ENCODE assay signal across 9 cellular contexts in genomic region chr11:47477323-47477722, GRCh38. TPM values are rescaled to one million over a fixed set of nuclear protein-coding genes. Genes with fewer than 3 reads are reported as not detected.
DNase-seq lines count a peak whose midpoint lies in the region; ATAC-seq, FAIRE-seq and TF ChIP-seq lines count a peak whose summit lies in the region.
"Had no signal": no experiment of that assay in that cellular context is flagged by ENCODE, and none has a peak within 500 bp of the region (broad histone marks: within the 10 kb centered on the region; RNA-seq: fewer than 3 reads in every experiment).

No MANE protein-coding gene starts in this region.

- no peak overlapping the region for H2AFZ ChIP-seq in keratinocyte (ENCODE audit: control insufficient read depth, low read length)

- H3K4me3 ChIP-seq in AG09309 (ENCODE audit: control insufficient read depth, low read depth, low read length) (no peak overlapping the region), keratinocyte (ENCODE audit: control insufficient read depth in 2 of 3, extremely low read depth in 1 of 3, insufficient read depth in 2 of 3, low read depth in 1 of 3, low read length in 3 of 3) (no peak overlapping the region)

- H3K4me3 Mint-ChIP-seq in activated naive CD8-positive, alpha-beta T cell treated with anti-CD3 and anti-CD28 coated beads, Interleukin-2, amount 50 U/mL, for 24 hours, result no peak overlapping the region

- H3K4me1 Mint-ChIP-seq in activated naive CD8-positive, alpha-beta T cell treated with anti-CD3 and anti-CD28 coated beads, Interleukin-2, amount 50 U/mL, for 24 hours, result no peaks in the 10 kb centered on the region

- dilution Hi-C loops in keratinocyte (cut with MboI; ENCODE audit: extremely low pct_ligation_motif_present, low sequenced_read_pairs), result no loop called here

- H3K27me3 ChIP-seq in keratinocyte (ENCODE audit: control insufficient read depth, extremely low read depth, insufficient read depth, low read length), result no peaks in the 10 kb centered on the region

- peaks cover 40 to 53% of the 10 kb centered on the region in 2 experiments for H3K36me3 ChIP-seq in keratinocyte (ENCODE audit: control insufficient read depth in 2 of 2, extremely low read depth in 1 of 2, insufficient read depth in 2 of 2, low read length in 2 of 2)

- H4K20me1 ChIP-seq in keratinocyte (ENCODE audit: control insufficient read depth, extremely low read depth, insufficient read depth, low read length), result peaks cover 9% of the 10 kb centered on the region

- peak; percentile 99 for FAIRE-seq in keratinocyte (lab: Jason Lieb, UNC)

- no peak overlapping the region for H3K9ac ChIP-seq in keratinocyte (ENCODE audit: control insufficient read depth, extremely low read depth, insufficient read depth, low read length)

- peak overlapping the region; percentile 67 for H3K27ac ChIP-seq in keratinocyte (ENCODE audit: control insufficient read depth, insufficient read depth, low read length)

- no peaks in the 10 kb centered on the region for H3K9me1 ChIP-seq in keratinocyte (ENCODE audit: control insufficient read depth, extremely low read depth, insufficient read depth, low read length)

- TF ChIP-seq CTCF in AG09309 (IDR thresholded peaks at IDR 0.05; ENCODE audit: control insufficient read depth, insufficient read depth, low read depth, low read length, missing control alignments) (peak; percentile 5), keratinocyte (optimal IDR thresholded peaks at IDR 0.05 in 1 of 3, IDR thresholded peaks at IDR 0.05 in 1 of 3, conservative IDR thresholded peaks at IDR 0.05 in 1 of 3; ENCODE audit: extremely low read depth in 1 of 3, insufficient read depth in 2 of 3, low read length in 3 of 3) (no peak)

- H3K9me3 Mint-ChIP-seq in activated naive CD8-positive, alpha-beta T cell treated with anti-CD3 and anti-CD28 coated beads, Interleukin-2, amount 50 U/mL, for 24 hours, result no peaks in the 10 kb centered on the region

- H3K4me2 ChIP-seq in keratinocyte (ENCODE audit: control insufficient read depth, extremely low read depth, insufficient read depth, low read depth, low read length), result peak overlapping the region; percentile 7

- no peaks in the 10 kb centered on the region for H3K9me3 ChIP-seq in keratinocyte (ENCODE audit: control insufficient read depth, low read depth, low read length)

- DNase-seq in AG09309 (ENCODE audit: low read depth), result no peak
- DNase-seq in HS-5 (ENCODE audit: low read depth), result peak; percentile 22
- DNase-seq in activated naive CD8-positive, alpha-beta T cell treated with anti-CD3 and anti-CD28 coated beads, Interleukin-2, amount 50 U/mL, for 24 hours, result no peak
- peak; percentile 52 for DNase-seq in keratinocyte (ENCODE audit: low read depth, low spot score)
- DNase-seq in NCI-H526 (lab: John Stamatoyannopoulos, UW), result no peak
- DNase-seq in GDM1 (lab: John Stamatoyannopoulos, UW), result no peak
- DNase-seq: activated gamma-delta T cell had no signal

- peaks cover 68% of the 10 kb centered on the region for H3K36me3 Mint-ChIP-seq in activated naive CD8-positive, alpha-beta T cell treated with anti-CD3 and anti-CD28 coated beads, Interleukin-2, amount 50 U/mL, for 24 hours (ENCODE audit: low read depth)

- ATAC-seq in activated naive CD8-positive, alpha-beta T cell treated with anti-CD3 and anti-CD28 coated beads, Interleukin-2, amount 50 U/mL, for 24 hours, result peak; percentile 58
- no peak for ATAC-seq in GM21737 (IDR thresholded peaks at IDR 0.05; ENCODE audit: unreplicated experiment)
- no peak for ATAC-seq in GM21528 (IDR thresholded peaks at IDR 0.05; ENCODE audit: low FRiP score, unreplicated experiment)

- H3K79me2 ChIP-seq in keratinocyte (ENCODE audit: control insufficient read depth, insufficient read depth, low read length), result peaks cover 21% of the 10 kb centered on the region

- H3K27ac Mint-ChIP-seq in activated naive CD8-positive, alpha-beta T cell treated with anti-CD3 and anti-CD28 coated beads, Interleukin-2, amount 50 U/mL, for 24 hours, result peak overlapping the region; percentile 20

- no peaks in the 10 kb centered on the region for H3K27me3 Mint-ChIP-seq in activated naive CD8-positive, alpha-beta T cell treated with anti-CD3 and anti-CD28 coated beads, Interleukin-2, amount 50 U/mL, for 24 hours

- H3K4me1 ChIP-seq in keratinocyte (ENCODE audit: control insufficient read depth, extremely low read depth, insufficient read depth, low read length), result peaks cover 25% of the 10 kb centered on the region

RNA-seq across cellular contexts. Expression of gene RAPSN, which starts 28.4 kb away (rescaled TPM):
- polyA plus RNA-seq in keratinocyte, result 0.07 to 0.44 TPM (median 0.28 TPM) in 3 replicates
- 0.50 TPM for polyA plus RNA-seq in keratinocyte (2011; ENCODE audit: low read depth)
- polyA plus RNA-seq in keratinocyte (2011; cell fraction: cytosol; rRNA removed), result 0.04 and 0.06 TPM in 2 replicates
- 1.0 and 1.1 TPM in 2 replicates for polyA plus RNA-seq in keratinocyte (2011; cell fraction: nucleus; rRNA removed)
- 0.32 and 0.49 TPM in 2 replicates for polyA plus RNA-seq in keratinocyte (2012; ENCODE audit: low replicate concordance)
- 0.22 to 0.99 TPM in 2 of 3 replicates, not detected in the other for polyA minus RNA-seq in keratinocyte
- polyA minus RNA-seq in keratinocyte (2011; cell fraction: cytosol; rRNA and poly(A)+ RNA removed), result not detected
- polyA minus RNA-seq in keratinocyte (2011; cell fraction: nucleus; rRNA and poly(A)+ RNA removed), result 1.6 and 5.3 TPM in 2 replicates

RNA-seq across cellular contexts. Expression of gene PSMC3, which starts 51.1 kb away (rescaled TPM):
- 96.1 to 172 TPM (median 156 TPM) in 3 replicates for polyA plus RNA-seq in keratinocyte
- 30.4 TPM for polyA plus RNA-seq in keratinocyte (2011; ENCODE audit: low read depth)
- polyA plus RNA-seq in keratinocyte (2011; cell fraction: cytosol; rRNA removed), result 149 and 155 TPM in 2 replicates
- 97.3 and 102 TPM in 2 replicates for polyA plus RNA-seq in keratinocyte (2011; cell fraction: nucleus; rRNA removed)
- polyA plus RNA-seq in keratinocyte (2012; ENCODE audit: low replicate concordance), result 56.4 and 229 TPM in 2 replicates
- polyA minus RNA-seq in keratinocyte, result 77.7 to 116 TPM (median 97.4 TPM) in 3 replicates
- 70.0 TPM for polyA minus RNA-seq in keratinocyte (2011; cell fraction: cytosol; rRNA and poly(A)+ RNA removed)
- polyA minus RNA-seq in keratinocyte (2011; cell fraction: nucleus; rRNA and poly(A)+ RNA removed), result 28.4 and 42.4 TPM in 2 replicates

Comparison
In these comparisons a context has a peak if more than half of its experiments do, and no peak if none do; other contexts are left out.
1. DNase-seq: peak in HS-5 (single experiment) and keratinocyte (single experiment); none in AG09309 (single experiment), activated naive CD8-positive, alpha-beta T cell treated with anti-CD3 and anti-CD28 coated beads, Interleukin-2, amount 50 U/mL, for 24 hours (single experiment), NCI-H526 (0 of 2) and GDM1 (single experiment).